ENCODE assay signal across 11 cellular contexts in the genomic region with DNA sequence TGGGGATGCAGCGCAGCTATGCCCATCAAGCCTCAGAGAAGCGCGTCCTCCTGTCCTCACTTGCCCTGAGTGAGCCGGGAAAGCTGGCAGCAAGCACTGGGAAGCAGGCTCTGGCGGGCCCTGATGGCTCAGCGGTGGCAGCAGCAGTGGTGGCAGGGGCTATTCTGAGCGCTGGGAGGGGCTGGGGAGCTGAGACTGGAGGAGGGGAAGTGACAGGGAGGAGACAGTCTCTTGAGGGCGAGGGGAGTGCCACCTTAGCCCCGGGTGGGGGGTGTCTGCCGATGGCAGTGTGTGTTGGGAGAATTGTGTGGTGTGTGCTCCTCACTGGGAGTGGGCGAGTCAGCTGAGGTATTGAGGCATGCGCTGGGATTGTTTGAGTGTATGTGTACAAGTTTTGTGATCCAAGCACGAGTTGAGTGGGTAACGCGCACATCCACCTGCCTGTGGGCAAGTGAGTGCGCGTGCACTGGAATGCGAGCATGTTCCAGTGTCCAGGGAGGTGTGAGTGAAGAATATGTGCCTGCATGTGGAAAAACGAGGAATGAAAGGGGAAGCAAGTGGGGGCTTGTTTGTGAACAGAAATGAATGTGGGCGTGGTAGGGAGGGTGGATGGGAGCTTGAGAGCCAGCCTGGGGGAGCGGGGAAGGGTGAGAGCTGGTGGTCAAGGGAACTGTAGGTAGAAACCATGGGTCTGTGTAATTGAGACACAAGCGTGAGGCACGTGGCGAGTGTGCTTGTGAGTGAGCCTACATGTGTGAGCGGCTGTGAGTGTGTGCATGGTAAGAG. TPM values are rescaled to one million over a fixed set of nuclear protein-coding genes. Genes with fewer than 3 reads are reported as not detected.
A peak's percentile ranks its signal among the peaks of the same experiment; 100 is the strongest.
DNase-seq lines count a peak whose midpoint lies in the region; ATAC-seq and TF ChIP-seq lines count a peak whose summit lies in the region.
"Had no signal": no experiment of that assay in that cellular context is flagged by ENCODE, and none has a peak within 500 bp of the region (broad histone marks: within the 10 kb centered on the region; RNA-seq: fewer than 3 reads in every experiment).

No MANE protein-coding gene starts in this region.

- H3K36me3 Mint-ChIP-seq in central memory CD8-positive, alpha-beta T cell (ENCODE audit: insufficient read depth), result peaks cover 3% of the 10 kb centered on the region
- H3K36me3 Mint-ChIP-seq in mesothelial cell of epicardium (no peaks in the 10 kb centered on the region), Calu3 (ENCODE audit: insufficient read depth, unreplicated experiment) (no peaks in the 10 kb centered on the region)
- H3K36me3 Mint-ChIP-seq: activated CD8-positive, alpha-beta memory T cell treated with anti-CD3 and anti-CD28 coated beads, Interleukin-2, amount 10 ng/mL, durations not matched to agents 7 days and 5 days had no signal

- no peak for TF ChIP-seq CTCF in BE2C (IDR thresholded peaks at IDR 0.05; ENCODE audit: low read depth, low read length)
- no peak for TF ChIP-seq CTCF in mesothelial cell of epicardium (IDR thresholded peaks at IDR 0.05; ENCODE audit: unreplicated experiment)
- no peak for TF ChIP-seq CTCF in Calu3 (IDR thresholded peaks at IDR 0.05; ENCODE audit: unreplicated experiment)

- no peak overlapping the region for H3K4me3 Mint-ChIP-seq in central memory CD8-positive, alpha-beta T cell
- H3K4me3 Mint-ChIP-seq in mesothelial cell of epicardium (peak overlapping the region; percentile 37), Calu3 (ENCODE audit: low read depth, unreplicated experiment) (no peak overlapping the region)

- H3K4me3 ChIP-seq in BE2C (ENCODE audit: low read depth, low read length), result no peak overlapping the region
- H3K4me3 ChIP-seq: K562 had no signal

- DNase-seq in BE2C, result peak; percentile 33
- DNase-seq in HK-2 (ENCODE audit: unreplicated experiment), result peak; percentile 29
- peak in 1 of 2 donors; percentile 12 for DNase-seq in central memory CD8-positive, alpha-beta T cell (ENCODE audit: low spot score in 2 of 2)
- DNase-seq in mesothelial cell of epicardium (ENCODE audit: low spot score in 2 of 2, unreplicated experiment in 2 of 2), result peak in 1 of 2 experiments; percentile 42
- DNase-seq in activated CD4-positive, alpha-beta T cell treated with anti-CD3 and anti-CD28 coated beads, Interleukin-2, amount 50 U/mL, for 1 hour, result no peak
- DNase-seq in 8988T, result no peak
- no peak for DNase-seq in Calu3
- no peak for DNase-seq in NCI-H526 treated with DMSO at 0.1 percent for 48 hours (lab: John Stamatoyannopoulos, UW)
- DNase-seq: activated CD8-positive, alpha-beta memory T cell treated with anti-CD3 and anti-CD28 coated beads, Interleukin-2, amount 10 ng/mL, durations not matched to agents 7 days and 5 days; stimulated activated naive CD4-positive, alpha-beta T cell had no signal

- BruUV-seq in Calu3 (replicated peaks; lab: Mats Ljungman, UMichigan), result no TSS peak

- H3K27me3 ChIP-seq in BE2C, result peaks cover 6% of the 10 kb centered on the region; the same call in 1 of the 2 replicates

- no peak for ATAC-seq in central memory CD8-positive, alpha-beta T cell (replicated peaks; ENCODE audit: extremely low read depth, poor library complexity, severe bottlenecking)
- ATAC-seq: activated CD8-positive, alpha-beta memory T cell treated with anti-CD3 and anti-CD28 coated beads, Interleukin-2, amount 10 ng/mL, durations not matched to agents 7 days and 5 days; K562 had no signal

- no peaks in the 10 kb centered on the region for H3K4me1 Mint-ChIP-seq in central memory CD8-positive, alpha-beta T cell
- peaks cover 56% of the 10 kb centered on the region for H3K4me1 Mint-ChIP-seq in mesothelial cell of epicardium
- peaks cover 40% of the 10 kb centered on the region for H3K4me1 Mint-ChIP-seq in Calu3 (ENCODE audit: low read depth, unreplicated experiment)

- H3K27ac Mint-ChIP-seq in central memory CD8-positive, alpha-beta T cell (ENCODE audit: low read depth), result peak overlapping the region; percentile 47
- H3K27ac Mint-ChIP-seq in mesothelial cell of epicardium (peak overlapping the region; percentile 95), Calu3 (ENCODE audit: unreplicated experiment) (no peak overlapping the region)
- H3K27ac Mint-ChIP-seq: activated CD8-positive, alpha-beta memory T cell treated with anti-CD3 and anti-CD28 coated beads, Interleukin-2, amount 10 ng/mL, durations not matched to agents 7 days and 5 days had no signal

- H3K9me3 Mint-ChIP-seq in central memory CD8-positive, alpha-beta T cell, result no peaks in the 10 kb centered on the region
- H3K9me3 Mint-ChIP-seq in mesothelial cell of epicardium, result no peaks in the 10 kb centered on the region
- no peaks in the 10 kb centered on the region for H3K9me3 Mint-ChIP-seq in Calu3 (ENCODE audit: low read depth, unreplicated experiment)

- H3K36me3 ChIP-seq in BE2C, result no peaks in the 10 kb centered on the region

- peaks cover 8% of the 10 kb centered on the region for H3K4me1 ChIP-seq in BE2C

- CTCF ChIA-PET in Calu3 (lab: Charles Lee), result interaction anchor here (1.6 kb wide), 1 partner anchor 29 kb away, joined by 3 read pairs; no protein-coding TSS in a partner anchor

- intact Hi-C loops in Calu3 (cut with micrococcal nuclease; ENCODE audit: unreplicated experiment), result no loop called here

- peaks cover 15% of the 10 kb centered on the region for H3K27me3 Mint-ChIP-seq in central memory CD8-positive, alpha-beta T cell
- H3K27me3 Mint-ChIP-seq in mesothelial cell of epicardium (ENCODE audit: low read depth) (peaks cover 8% of the 10 kb centered on the region), Calu3 (ENCODE audit: unreplicated experiment) (peaks cover 9% of the 10 kb centered on the region)

- H3K9me3 ChIP-seq in BE2C, result no peaks in the 10 kb centered on the region

RNA-seq across cellular contexts. Expression of a gene that starts 2.9 kb away (rescaled TPM):
- 29.1 TPM for polyA plus RNA-seq in BE2C (2012; ENCODE audit: insufficient read depth, insufficient read length, low read depth)
- total RNA-seq in mesothelial cell of epicardium (34.8 to 38.4 TPM (median 37.4 TPM) in 3 replicates), Calu3 (2022) (0.47 and 1.0 TPM in 2 replicates)
- total RNA-seq: activated CD8-positive, alpha-beta memory T cell treated with anti-CD3 and anti-CD28 coated beads, Interleukin-2, amount 10 ng/mL, durations not matched to agents 7 days and 5 days had no signal

Comparison
In these comparisons a context has a peak if more than half of its experiments do, and no peak if none do; other contexts are left out.
1. DNase-seq: peak in BE2C (single experiment) and HK-2 (single experiment); none in activated CD4-positive, alpha-beta T cell treated with anti-CD3 and anti-CD28 coated beads, Interleukin-2, amount 50 U/mL, for 1 hour (single experiment), 8988T (single experiment), Calu3 (single experiment) and NCI-H526 treated with DMSO at 0.1 percent for 48 hours (single experiment).
2. RNA of a gene that starts 2.9 kb away (total RNA-seq): 34.8 to 38.4 TPM in mesothelial cell of epicardium; 0.47 to 1.0 TPM in Calu3; every median in the first group is over 10 times any median in the second.